In genomic region chr16:67441907-67442306, GRCh38 we compare ENCODE assay signal across 1 cellular context.
TF ChIP-seq lines count a peak whose summit lies in the region.

No MANE protein-coding gene starts in this region.

TF ChIP-seq in IMR-90, 13 proteins besides CTCF, POLR2A, EP300 and RAD21:
- TF ChIP-seq CEBPB (IDR thresholded peaks at IDR 0.05; ENCODE audit: low read depth, low read length) = no peak
- no peak for TF ChIP-seq MXI1 (IDR thresholded peaks at IDR 0.05; ENCODE audit: borderline replicate concordance, low read depth, low read length)
- no peak for TF ChIP-seq CHD1 (IDR thresholded peaks at IDR 0.05; ENCODE audit: low read depth, low read length)
- TF ChIP-seq SMC3 (IDR thresholded peaks at IDR 0.05; ENCODE audit: low read depth, low read length) = no peak
- TF ChIP-seq BHLHE40 (IDR thresholded peaks at IDR 0.05; ENCODE audit: low read depth, low read length) = peak; percentile 54; the same call in 1 of the 2 replicates
